Comparison of ENCODE assay signal across 8 cellular contexts in the genomic region with DNA sequence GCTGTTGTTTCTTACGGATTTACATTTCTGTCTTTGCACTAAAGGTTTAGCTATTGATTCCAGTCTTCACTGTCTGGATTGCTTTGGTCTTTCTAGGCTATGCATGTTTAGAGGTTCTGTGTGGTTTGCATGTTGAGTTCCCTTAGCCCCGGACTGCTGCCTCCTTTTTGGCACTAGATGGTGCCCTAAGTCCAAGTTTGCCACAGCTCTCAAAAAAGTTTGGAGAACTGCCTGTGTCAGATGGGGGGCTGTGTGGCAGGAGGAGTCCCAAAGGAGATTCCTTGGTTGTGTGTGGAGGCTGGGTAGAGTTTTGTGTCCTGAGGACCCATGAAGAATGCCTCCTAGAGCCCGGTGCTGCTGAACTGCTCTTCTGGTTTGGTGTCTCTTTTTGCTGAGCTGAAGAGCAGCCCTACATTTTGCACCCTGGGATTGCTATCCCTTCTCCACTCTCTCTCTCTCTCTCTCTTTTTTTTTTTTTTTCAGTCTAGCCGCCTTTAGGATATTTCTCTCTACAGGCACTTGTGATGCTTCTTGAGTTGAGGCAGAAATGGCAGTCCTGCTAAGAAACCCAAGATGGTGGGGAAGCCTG.
A peak's percentile ranks its signal among the peaks of the same experiment; 100 is the strongest.
DNase-seq lines count a peak whose midpoint lies in the region; ATAC-seq and TF ChIP-seq lines count a peak whose summit lies in the region.

No MANE protein-coding gene starts in this region.

- H3K9me3 ChIP-seq in MG63 (peaks cover 8% of the 10 kb centered on the region), WERI-Rb-1 (ENCODE audit: severe bottlenecking) (no peaks in the 10 kb centered on the region)

- no peak overlapping the region for H3K27ac ChIP-seq in WERI-Rb-1

- DNase-seq in NCI-H524 (lab: John Stamatoyannopoulos, UW) (peak; percentile 4 to 31), NCI-H524 treated with DMSO at 0.1 percent for 48 hours (lab: John Stamatoyannopoulos, UW) (no peak), MG63 (peak; percentile 36), WERI-Rb-1 (peak; percentile 43), fibroblast of the aortic adventitia (ENCODE audit: low read depth) (peak; percentile 85), renal cortical epithelial cell (ENCODE audit: low read depth) (peak; percentile 3)

- H3K4me3 ChIP-seq in MG63 = no peak overlapping the region
- H3K4me3 ChIP-seq in WERI-Rb-1 (ENCODE audit: low read depth, low read length) = no peak overlapping the region
- no peak overlapping the region for H3K4me3 ChIP-seq in fibroblast of the aortic adventitia (ENCODE audit: low read depth, low read length)

- TF ChIP-seq CTCF in WERI-Rb-1 (IDR thresholded peaks at IDR 0.05; ENCODE audit: low read depth, low read length) = peak; percentile 72
- TF ChIP-seq CTCF in fibroblast of the aortic adventitia (IDR thresholded peaks at IDR 0.05; ENCODE audit: insufficient read depth, low read length) = peak; percentile 92

- ATAC-seq in GM21723 (IDR thresholded peaks at IDR 0.05; ENCODE audit: unreplicated experiment) = peak; percentile 76
- ATAC-seq in HG03135 (IDR thresholded peaks at IDR 0.05; ENCODE audit: unreplicated experiment) = no peak

- H3K27me3 ChIP-seq in MG63 (no peaks in the 10 kb centered on the region), WERI-Rb-1 (ENCODE audit: insufficient read depth, low read depth, severe bottlenecking) (no peaks in the 10 kb centered on the region)

- H3K36me3 ChIP-seq in MG63 (no peaks in the 10 kb centered on the region), WERI-Rb-1 (no peaks in the 10 kb centered on the region)
